1 cellular context compared by ENCODE assay signal in the genomic region with DNA sequence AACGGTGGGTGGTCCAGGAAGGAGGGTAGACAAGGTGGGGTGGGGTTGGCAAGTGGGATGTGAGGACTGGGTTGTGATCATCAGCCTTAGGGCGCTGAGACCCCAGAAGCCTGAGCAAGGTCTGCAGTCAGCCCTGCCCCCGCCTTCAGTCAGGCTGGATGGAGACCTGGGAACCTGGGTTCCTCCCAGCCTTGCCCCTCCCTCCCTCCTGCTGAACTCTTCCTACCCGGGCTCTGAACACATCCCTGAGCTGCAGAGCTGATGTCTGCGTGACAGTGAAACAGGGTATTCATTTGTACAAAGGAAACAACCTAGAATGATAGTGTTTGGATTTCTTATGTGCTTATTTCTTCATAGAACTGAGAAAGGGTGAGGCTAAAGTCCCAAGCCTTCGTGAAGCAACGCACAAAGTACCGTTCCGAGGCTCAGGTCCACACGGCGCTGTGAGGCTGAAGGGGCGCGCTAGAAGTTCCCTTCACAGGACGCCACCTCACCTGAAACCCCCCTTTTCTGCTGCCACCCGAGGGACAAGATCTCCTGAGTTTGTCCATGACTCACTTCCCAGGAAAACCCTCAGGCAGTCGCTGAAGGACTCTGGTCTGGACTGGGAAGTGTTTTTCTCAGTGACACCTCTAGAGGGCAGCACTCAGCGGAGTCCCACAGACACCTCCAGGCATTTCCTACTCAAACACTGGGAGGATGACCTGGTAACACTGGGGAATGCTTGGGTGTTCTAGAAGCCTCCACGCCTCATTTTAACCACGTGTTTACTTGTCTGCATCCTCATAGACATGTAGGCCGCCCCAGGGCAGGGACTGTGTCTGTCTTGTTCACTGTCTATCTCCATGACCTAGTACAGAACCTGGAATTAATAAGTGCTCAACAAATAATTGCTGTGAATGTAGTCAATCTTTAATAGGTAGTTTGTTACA.
A peak's percentile ranks its signal among the peaks of the same experiment; 100 is the strongest.
TF ChIP-seq lines count a peak whose summit lies in the region.

No MANE protein-coding gene starts in this region.

TF ChIP-seq in HepG2, 621 proteins besides CTCF, POLR2A, EP300 and RAD21 (continued from another document and continues in another):
- no peak for TF ChIP-seq ZSCAN5A (CRISPR knock-in tag; IDR thresholded peaks at IDR 0.05; ENCODE audit: borderline replicate concordance)
- no peak for TF ChIP-seq ZKSCAN5 (CRISPR knock-in tag; IDR thresholded peaks at IDR 0.05)
- TF ChIP-seq, protein P1, sequence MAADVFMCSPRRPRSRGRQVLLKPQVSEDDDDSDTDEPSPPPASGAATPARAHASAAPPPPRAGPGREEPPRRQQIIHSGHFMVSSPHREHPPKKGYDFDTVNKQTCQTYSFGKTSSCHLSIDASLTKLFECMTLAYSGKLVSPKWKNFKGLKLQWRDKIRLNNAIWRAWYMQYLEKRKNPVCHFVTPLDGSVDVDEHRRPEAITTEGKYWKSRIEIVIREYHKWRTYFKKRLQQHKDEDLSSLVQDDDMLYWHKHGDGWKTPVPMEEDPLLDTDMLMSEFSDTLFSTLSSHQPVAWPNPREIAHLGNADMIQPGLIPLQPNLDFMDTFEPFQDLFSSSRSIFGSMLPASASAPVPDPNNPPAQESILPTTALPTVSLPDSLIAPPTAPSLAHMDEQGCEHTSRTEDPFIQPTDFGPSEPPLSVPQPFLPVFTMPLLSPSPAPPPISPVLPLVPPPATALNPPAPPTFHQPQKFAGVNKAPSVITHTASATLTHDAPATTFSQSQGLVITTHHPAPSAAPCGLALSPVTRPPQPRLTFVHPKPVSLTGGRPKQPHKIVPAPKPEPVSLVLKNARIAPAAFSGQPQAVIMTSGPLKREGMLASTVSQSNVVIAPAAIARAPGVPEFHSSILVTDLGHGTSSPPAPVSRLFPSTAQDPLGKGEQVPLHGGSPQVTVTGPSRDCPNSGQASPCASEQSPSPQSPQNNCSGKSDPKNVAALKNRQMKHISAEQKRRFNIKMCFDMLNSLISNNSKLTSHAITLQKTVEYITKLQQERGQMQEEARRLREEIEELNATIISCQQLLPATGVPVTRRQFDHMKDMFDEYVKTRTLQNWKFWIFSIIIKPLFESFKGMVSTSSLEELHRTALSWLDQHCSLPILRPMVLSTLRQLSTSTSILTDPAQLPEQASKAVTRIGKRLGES (CRISPR knock-in tag; IDR thresholded peaks at IDR 0.05; ENCODE audit: borderline replicate concordance) = no peak
- no peak for TF ChIP-seq ZNF660 (CRISPR knock-in tag; IDR thresholded peaks at IDR 0.05; ENCODE audit: borderline replicate concordance, low read depth)
- TF ChIP-seq LRRFIP1 (CRISPR knock-in tag; conservative IDR thresholded peaks at IDR 0.05) = no peak
- TF ChIP-seq, protein P2, sequence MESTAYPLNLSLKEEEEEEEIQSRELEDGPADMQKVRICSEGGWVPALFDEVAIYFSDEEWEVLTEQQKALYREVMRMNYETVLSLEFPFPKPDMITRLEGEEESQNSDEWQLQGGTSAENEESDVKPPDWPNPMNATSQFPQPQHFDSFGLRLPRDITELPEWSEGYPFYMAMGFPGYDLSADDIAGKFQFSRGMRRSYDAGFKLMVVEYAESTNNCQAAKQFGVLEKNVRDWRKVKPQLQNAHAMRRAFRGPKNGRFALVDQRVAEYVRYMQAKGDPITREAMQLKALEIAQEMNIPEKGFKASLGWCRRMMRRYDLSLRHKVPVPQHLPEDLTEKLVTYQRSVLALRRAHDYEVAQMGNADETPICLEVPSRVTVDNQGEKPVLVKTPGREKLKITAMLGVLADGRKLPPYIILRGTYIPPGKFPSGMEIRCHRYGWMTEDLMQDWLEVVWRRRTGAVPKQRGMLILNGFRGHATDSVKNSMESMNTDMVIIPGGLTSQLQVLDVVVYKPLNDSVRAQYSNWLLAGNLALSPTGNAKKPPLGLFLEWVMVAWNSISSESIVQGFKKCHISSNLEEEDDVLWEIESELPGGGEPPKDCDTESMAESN (CRISPR knock-in tag; conservative IDR thresholded peaks at IDR 0.05) = no peak
- no peak for TF ChIP-seq ZNF24 (IDR thresholded peaks at IDR 0.05)
- TF ChIP-seq, protein P3, sequence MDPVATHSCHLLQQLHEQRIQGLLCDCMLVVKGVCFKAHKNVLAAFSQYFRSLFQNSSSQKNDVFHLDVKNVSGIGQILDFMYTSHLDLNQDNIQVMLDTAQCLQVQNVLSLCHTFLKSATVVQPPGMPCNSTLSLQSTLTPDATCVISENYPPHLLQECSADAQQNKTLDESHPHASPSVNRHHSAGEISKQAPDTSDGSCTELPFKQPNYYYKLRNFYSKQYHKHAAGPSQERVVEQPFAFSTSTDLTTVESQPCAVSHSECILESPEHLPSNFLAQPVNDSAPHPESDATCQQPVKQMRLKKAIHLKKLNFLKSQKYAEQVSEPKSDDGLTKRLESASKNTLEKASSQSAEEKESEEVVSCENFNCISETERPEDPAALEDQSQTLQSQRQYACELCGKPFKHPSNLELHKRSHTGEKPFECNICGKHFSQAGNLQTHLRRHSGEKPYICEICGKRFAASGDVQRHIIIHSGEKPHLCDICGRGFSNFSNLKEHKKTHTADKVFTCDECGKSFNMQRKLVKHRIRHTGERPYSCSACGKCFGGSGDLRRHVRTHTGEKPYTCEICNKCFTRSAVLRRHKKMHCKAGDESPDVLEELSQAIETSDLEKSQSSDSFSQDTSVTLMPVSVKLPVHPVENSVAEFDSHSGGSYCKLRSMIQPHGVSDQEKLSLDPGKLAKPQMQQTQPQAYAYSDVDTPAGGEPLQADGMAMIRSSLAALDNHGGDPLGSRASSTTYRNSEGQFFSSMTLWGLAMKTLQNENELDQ (CRISPR knock-in tag; IDR thresholded peaks at IDR 0.05; ENCODE audit: borderline replicate concordance) = peak; percentile 72; the same call in 1 of the 2 replicates
- peak; percentile 37; the same call in 1 of the 2 replicates for TF ChIP-seq ZFX (CRISPR knock-in tag; IDR thresholded peaks at IDR 0.05; ENCODE audit: low read depth)
- TF ChIP-seq, protein P4, sequence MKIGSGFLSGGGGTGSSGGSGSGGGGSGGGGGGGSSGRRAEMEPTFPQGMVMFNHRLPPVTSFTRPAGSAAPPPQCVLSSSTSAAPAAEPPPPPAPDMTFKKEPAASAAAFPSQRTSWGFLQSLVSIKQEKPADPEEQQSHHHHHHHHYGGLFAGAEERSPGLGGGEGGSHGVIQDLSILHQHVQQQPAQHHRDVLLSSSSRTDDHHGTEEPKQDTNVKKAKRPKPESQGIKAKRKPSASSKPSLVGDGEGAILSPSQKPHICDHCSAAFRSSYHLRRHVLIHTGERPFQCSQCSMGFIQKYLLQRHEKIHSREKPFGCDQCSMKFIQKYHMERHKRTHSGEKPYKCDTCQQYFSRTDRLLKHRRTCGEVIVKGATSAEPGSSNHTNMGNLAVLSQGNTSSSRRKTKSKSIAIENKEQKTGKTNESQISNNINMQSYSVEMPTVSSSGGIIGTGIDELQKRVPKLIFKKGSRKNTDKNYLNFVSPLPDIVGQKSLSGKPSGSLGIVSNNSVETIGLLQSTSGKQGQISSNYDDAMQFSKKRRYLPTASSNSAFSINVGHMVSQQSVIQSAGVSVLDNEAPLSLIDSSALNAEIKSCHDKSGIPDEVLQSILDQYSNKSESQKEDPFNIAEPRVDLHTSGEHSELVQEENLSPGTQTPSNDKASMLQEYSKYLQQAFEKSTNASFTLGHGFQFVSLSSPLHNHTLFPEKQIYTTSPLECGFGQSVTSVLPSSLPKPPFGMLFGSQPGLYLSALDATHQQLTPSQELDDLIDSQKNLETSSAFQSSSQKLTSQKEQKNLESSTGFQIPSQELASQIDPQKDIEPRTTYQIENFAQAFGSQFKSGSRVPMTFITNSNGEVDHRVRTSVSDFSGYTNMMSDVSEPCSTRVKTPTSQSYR (CRISPR knock-in tag; IDR thresholded peaks at IDR 0.05; ENCODE audit: borderline replicate concordance) = peak; percentile 15; the same call in 1 of the 2 replicates
- TF ChIP-seq SOX13 (IDR thresholded peaks at IDR 0.05) = no peak
- TF ChIP-seq SOX13 (CRISPR knock-in tag; conservative IDR thresholded peaks at IDR 0.05 in 1 of 2, IDR thresholded peaks at IDR 0.05 in 1 of 2) = peak in 1 of 2 experiments; percentile 14; a peak in 1 of 4 replicates
- peak; percentile 8; the same call in 1 of the 2 replicates for TF ChIP-seq CEBPG (CRISPR knock-in tag; IDR thresholded peaks at IDR 0.05)
- TF ChIP-seq NFE2L1 (CRISPR knock-in tag; IDR thresholded peaks at IDR 0.05; ENCODE audit: borderline replicate concordance) = no peak
- TF ChIP-seq, protein P5, sequence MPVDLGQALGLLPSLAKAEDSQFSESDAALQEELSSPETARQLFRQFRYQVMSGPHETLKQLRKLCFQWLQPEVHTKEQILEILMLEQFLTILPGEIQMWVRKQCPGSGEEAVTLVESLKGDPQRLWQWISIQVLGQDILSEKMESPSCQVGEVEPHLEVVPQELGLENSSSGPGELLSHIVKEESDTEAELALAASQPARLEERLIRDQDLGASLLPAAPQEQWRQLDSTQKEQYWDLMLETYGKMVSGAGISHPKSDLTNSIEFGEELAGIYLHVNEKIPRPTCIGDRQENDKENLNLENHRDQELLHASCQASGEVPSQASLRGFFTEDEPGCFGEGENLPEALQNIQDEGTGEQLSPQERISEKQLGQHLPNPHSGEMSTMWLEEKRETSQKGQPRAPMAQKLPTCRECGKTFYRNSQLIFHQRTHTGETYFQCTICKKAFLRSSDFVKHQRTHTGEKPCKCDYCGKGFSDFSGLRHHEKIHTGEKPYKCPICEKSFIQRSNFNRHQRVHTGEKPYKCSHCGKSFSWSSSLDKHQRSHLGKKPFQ (CRISPR knock-in tag; IDR thresholded peaks at IDR 0.05; ENCODE audit: insufficient replicate concordance) = no peak
- no peak for TF ChIP-seq REST (IDR thresholded peaks at IDR 0.05; ENCODE audit: borderline replicate concordance in 1 of 2, low read depth in 1 of 2, low read length in 2 of 2)
- peak; percentile 60; the same call in 1 of the 2 replicates for TF ChIP-seq ERF (CRISPR knock-in tag; IDR thresholded peaks at IDR 0.05)
- no peak for TF ChIP-seq ZNF878 (CRISPR knock-in tag; IDR thresholded peaks at IDR 0.05)
- TF ChIP-seq, protein P6, sequence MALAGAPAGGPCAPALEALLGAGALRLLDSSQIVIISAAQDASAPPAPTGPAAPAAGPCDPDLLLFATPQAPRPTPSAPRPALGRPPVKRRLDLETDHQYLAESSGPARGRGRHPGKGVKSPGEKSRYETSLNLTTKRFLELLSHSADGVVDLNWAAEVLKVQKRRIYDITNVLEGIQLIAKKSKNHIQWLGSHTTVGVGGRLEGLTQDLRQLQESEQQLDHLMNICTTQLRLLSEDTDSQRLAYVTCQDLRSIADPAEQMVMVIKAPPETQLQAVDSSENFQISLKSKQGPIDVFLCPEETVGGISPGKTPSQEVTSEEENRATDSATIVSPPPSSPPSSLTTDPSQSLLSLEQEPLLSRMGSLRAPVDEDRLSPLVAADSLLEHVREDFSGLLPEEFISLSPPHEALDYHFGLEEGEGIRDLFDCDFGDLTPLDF (CRISPR knock-in tag; IDR thresholded peaks at IDR 0.05) = no peak
- peak; percentile 54; the same call in 1 of the 2 replicates for TF ChIP-seq HDAC1 (CRISPR knock-in tag; IDR thresholded peaks at IDR 0.05)
- no peak for TF ChIP-seq RBAK (CRISPR knock-in tag; IDR thresholded peaks at IDR 0.05)
- peak; percentile 20; the same call in 1 of the 2 replicates for TF ChIP-seq FOXO1 (CRISPR knock-in tag; IDR thresholded peaks at IDR 0.05)
- no peak for TF ChIP-seq ZMAT3 (CRISPR knock-in tag; conservative IDR thresholded peaks at IDR 0.05)
- TF ChIP-seq IRF9 (CRISPR knock-in tag; IDR thresholded peaks at IDR 0.05; ENCODE audit: borderline replicate concordance) = 0 out of 2 replicates have a peak, but pooled peaks have one; percentile 17
